1 cellular context compared by ENCODE assay signal in the genomic region with DNA sequence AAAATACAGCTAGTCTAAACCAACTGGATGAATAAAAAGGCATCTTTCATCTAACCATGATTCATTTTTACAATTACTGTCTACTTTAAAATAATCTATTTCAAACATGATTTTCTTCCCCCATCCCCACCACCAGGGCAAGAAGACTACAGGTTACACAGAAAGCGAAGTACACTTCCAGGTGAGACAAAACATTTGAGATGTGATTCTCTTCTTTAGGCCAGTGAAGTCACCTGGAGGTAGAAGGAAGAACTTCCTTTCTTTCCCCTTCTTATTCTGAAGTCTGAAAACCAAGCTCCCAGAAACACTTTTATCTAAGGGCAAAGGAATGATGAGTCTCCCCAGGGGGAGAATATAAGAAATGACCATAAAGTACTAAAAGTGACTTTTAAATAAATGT.
TF ChIP-seq lines count a peak whose summit lies in the region.

No MANE protein-coding gene starts in this region.

TF ChIP-seq in Ishikawa, 13 proteins besides CTCF, POLR2A, EP300 and RAD21 (continued from another document):
- TF ChIP-seq, protein P1, sequence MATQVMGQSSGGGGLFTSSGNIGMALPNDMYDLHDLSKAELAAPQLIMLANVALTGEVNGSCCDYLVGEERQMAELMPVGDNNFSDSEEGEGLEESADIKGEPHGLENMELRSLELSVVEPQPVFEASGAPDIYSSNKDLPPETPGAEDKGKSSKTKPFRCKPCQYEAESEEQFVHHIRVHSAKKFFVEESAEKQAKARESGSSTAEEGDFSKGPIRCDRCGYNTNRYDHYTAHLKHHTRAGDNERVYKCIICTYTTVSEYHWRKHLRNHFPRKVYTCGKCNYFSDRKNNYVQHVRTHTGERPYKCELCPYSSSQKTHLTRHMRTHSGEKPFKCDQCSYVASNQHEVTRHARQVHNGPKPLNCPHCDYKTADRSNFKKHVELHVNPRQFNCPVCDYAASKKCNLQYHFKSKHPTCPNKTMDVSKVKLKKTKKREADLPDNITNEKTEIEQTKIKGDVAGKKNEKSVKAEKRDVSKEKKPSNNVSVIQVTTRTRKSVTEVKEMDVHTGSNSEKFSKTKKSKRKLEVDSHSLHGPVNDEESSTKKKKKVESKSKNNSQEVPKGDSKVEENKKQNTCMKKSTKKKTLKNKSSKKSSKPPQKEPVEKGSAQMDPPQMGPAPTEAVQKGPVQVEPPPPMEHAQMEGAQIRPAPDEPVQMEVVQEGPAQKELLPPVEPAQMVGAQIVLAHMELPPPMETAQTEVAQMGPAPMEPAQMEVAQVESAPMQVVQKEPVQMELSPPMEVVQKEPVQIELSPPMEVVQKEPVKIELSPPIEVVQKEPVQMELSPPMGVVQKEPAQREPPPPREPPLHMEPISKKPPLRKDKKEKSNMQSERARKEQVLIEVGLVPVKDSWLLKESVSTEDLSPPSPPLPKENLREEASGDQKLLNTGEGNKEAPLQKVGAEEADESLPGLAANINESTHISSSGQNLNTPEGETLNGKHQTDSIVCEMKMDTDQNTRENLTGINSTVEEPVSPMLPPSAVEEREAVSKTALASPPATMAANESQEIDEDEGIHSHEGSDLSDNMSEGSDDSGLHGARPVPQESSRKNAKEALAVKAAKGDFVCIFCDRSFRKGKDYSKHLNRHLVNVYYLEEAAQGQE (IDR thresholded peaks at IDR 0.05; ENCODE audit: low read depth): no peak
